1 cellular context compared by ENCODE assay signal in genomic region chrX:103674531-103675454, GRCh38.
TF ChIP-seq lines count a peak whose summit lies in the region.

No MANE protein-coding gene starts in this region.

TF ChIP-seq in H1, 55 proteins besides CTCF, POLR2A, EP300 and RAD21:
- peak; percentile 15; the same call in 1 of the 2 replicates for TF ChIP-seq POLR2AphosphoS5 (IDR thresholded peaks at IDR 0.05; ENCODE audit: low read depth, low read length)
- no peak for TF ChIP-seq SIX5 (IDR thresholded peaks at IDR 0.05; ENCODE audit: low read depth, low read length)
TF ChIP-seq in H1: peak in this region for 1.
